22 cellular contexts compared by ENCODE assay signal in the genomic region with DNA sequence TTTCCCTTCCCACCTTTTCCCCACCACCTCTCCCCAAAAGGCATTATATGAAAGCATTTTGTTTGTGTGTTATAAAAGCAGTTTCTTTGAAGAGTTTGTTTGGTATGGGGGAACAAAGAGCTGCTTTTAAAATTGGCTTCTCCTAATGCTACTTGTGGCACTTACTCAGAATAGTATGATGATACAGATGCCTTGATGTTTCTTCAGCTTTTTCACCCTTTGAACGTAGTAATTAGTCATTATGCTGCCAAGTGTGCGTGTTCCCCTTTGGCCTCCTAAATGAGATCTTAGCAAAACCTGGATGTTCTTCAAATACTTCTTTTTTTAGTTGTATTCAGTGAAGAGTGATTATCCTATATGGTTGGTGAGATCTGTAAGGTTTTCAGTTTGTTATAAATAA.
"Had no signal": no experiment of that assay in that cellular context is flagged by ENCODE, and none has a peak within 500 bp of the region (broad histone marks: within the 10 kb centered on the region; RNA-seq: fewer than 3 reads in every experiment).

No MANE protein-coding gene starts in this region.

- ATAC-seq: HepG2, SK-N-SH treated with all-trans-retinoic acid at 6 μM for 48 hours had no signal

- H3K4me3 ChIP-seq: MG63 had no signal

- H3K9me3 ChIP-seq: MG63 had no signal

- H3K36me3 ChIP-seq: MG63 had no signal

- H3K27ac ChIP-seq: RWPE1 had no signal

- DNase-seq: IMR-90, Karpas-422, KG1, MG63, NCI-H1092, NCI-H1105 treated with DMSO at 0.1 percent for 48 hours, NCI-H1417 treated with DMSO at 0.1 percent for 48 hours, NCI-H146, NCI-H1694 treated with DMSO at 0.1 percent for 48 hours, NCI-H1930, NCI-H2081, NCI-H2171, NCI-H226, NCI-H446, NCI-H510A, NCI-H524 treated with DMSO at 0.1 percent for 48 hours, NCI-H69, NCI-H774, SHP77 had no signal

- H3K27me3 ChIP-seq: MG63 had no signal
